In genomic region chr2:187541086-187542085, GRCh38 we compare ENCODE assay signal across 10 cellular contexts. TPM values are rescaled to one million over a fixed set of nuclear protein-coding genes. Genes with fewer than 3 reads are reported as not detected.
A peak's percentile ranks its signal among the peaks of the same experiment; 100 is the strongest.
DNase-seq lines count a peak whose midpoint lies in the region; ATAC-seq and TF ChIP-seq lines count a peak whose summit lies in the region.
"Had no signal": no experiment of that assay in that cellular context is flagged by ENCODE, and none has a peak within 500 bp of the region (broad histone marks: within the 10 kb centered on the region; RNA-seq: fewer than 3 reads in every experiment).

No MANE protein-coding gene starts in this region.

- ATAC-seq in RWPE2 (ENCODE audit: low read depth), result peak; percentile 74
- no peak for ATAC-seq in GM19023 (IDR thresholded peaks at IDR 0.05; ENCODE audit: unreplicated experiment)

- DNase-seq in AG10803 (ENCODE audit: low read depth) (peak; percentile 92), RWPE2 (ENCODE audit: low spot score) (no peak), fibroblast of pulmonary artery (ENCODE audit: low read depth) (peak; percentile 97), osteocyte (ENCODE audit: extremely low spot score, unreplicated experiment) (no peak), NCI-H82 (lab: John Stamatoyannopoulos, UW) (no peak), hippocampal formation (lab: John Stamatoyannopoulos, UW) (no peak)
- no peak for DNase-seq in stimulated activated CD4-positive, alpha-beta T cell treated with anti-CD3 and anti-CD28 coated beads, Interleukin-1b, Interleukin-23, amount 100 ng/mL, for 48 hours
- DNase-seq: DMS153 had no signal

- peak overlapping the region; percentile 94 for H3K27ac Mint-ChIP-seq in osteocyte (ENCODE audit: unreplicated experiment)

- H3K4me3 ChIP-seq in AG10803 (ENCODE audit: low read length), result no peak overlapping the region
- H3K4me3 ChIP-seq in RWPE2 (ENCODE audit: severe bottlenecking), result no peak overlapping the region
- peak overlapping the region; percentile 25 for H3K4me3 ChIP-seq in fibroblast of pulmonary artery (replicated peaks; ENCODE audit: low read depth, low read length)
- H3K4me3 ChIP-seq: cardiac muscle cell had no signal

- H3K36me3 Mint-ChIP-seq in osteocyte (ENCODE audit: unreplicated experiment), result peaks cover 46% of the 10 kb centered on the region

- no peaks in the 10 kb centered on the region for H3K9me3 Mint-ChIP-seq in osteocyte (ENCODE audit: unreplicated experiment)

- peaks cover 74% of the 10 kb centered on the region for H3K4me1 Mint-ChIP-seq in osteocyte (ENCODE audit: unreplicated experiment)

- no peaks in the 10 kb centered on the region for H3K36me3 ChIP-seq in RWPE2 (ENCODE audit: low read depth)
- H3K36me3 ChIP-seq: cardiac muscle cell had no signal

- no peaks in the 10 kb centered on the region for H3K27me3 Mint-ChIP-seq in osteocyte (ENCODE audit: unreplicated experiment)

- H3K27me3 ChIP-seq in RWPE2 (ENCODE audit: insufficient read depth, poor library complexity, severe bottlenecking), result no peaks in the 10 kb centered on the region
- H3K27me3 ChIP-seq: cardiac muscle cell had no signal

- peaks cover 72% of the 10 kb centered on the region for H3K4me1 ChIP-seq in RWPE2 (ENCODE audit: insufficient read depth, poor library complexity, severe bottlenecking)

- no peaks in the 10 kb centered on the region for H3K9me3 ChIP-seq in RWPE2 (ENCODE audit: severe bottlenecking)

- TF ChIP-seq CTCF in AG10803 (conservative IDR thresholded peaks at IDR 0.05; ENCODE audit: low read length) (no peak; the same call in 1 of the 2 replicates), RWPE2 (IDR thresholded peaks at IDR 0.05; ENCODE audit: poor library complexity, severe bottlenecking) (peak; percentile 11), fibroblast of pulmonary artery (IDR thresholded peaks at IDR 0.05; ENCODE audit: low read length, missing control alignments) (no peak), osteocyte (IDR thresholded peaks at IDR 0.05) (no peak)

- H3K27ac ChIP-seq in RWPE2 (ENCODE audit: poor library complexity, severe bottlenecking), result peak overlapping the region; percentile 92
- H3K27ac ChIP-seq: cardiac muscle cell had no signal

- H3K4me3 Mint-ChIP-seq in osteocyte (ENCODE audit: unreplicated experiment), result peak overlapping the region; percentile 56

RNA-seq across cellular contexts. Expression of gene TFPI, which starts 12.8 kb away (rescaled TPM):
- 325 and 334 TPM in 2 replicates for total RNA-seq in osteocyte

Comparison
In these comparisons a context has a peak if more than half of its experiments do, and no peak if none do; other contexts are left out.
1. DNase-seq: peak in AG10803 (single experiment) and fibroblast of pulmonary artery (single experiment); none in RWPE2 (single experiment), osteocyte (single experiment), stimulated activated CD4-positive, alpha-beta T cell treated with anti-CD3 and anti-CD28 coated beads, Interleukin-1b, Interleukin-23, amount 100 ng/mL, for 48 hours (single experiment), NCI-H82 (single experiment) and hippocampal formation (0 of 2).